8 cellular contexts compared by ENCODE assay signal in the genomic region with DNA sequence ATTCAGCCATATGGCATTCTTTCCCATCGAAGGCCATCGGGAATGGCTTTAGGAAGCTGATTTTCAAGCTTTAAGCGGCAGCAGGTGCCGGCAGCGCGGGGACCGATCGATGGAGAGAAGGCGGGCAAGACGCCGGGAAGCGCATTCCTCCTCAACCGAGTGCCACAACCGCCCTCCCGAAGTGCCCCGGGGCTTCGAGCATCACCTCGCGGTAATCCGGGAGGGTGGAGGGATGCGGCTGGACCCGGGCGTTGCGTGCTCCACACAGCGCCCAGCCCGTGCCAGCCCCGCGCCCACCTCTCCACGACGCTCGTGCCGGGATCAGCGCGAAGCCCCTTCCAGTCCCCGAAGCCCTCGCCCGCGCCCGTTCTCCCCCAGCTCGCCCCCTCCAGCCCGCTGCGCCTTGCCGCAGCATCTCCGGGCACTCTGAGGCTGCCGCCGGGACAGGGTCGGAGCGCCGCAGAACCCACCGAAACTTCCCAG. TPM values are rescaled to one million over a fixed set of nuclear protein-coding genes. Genes with fewer than 3 reads are reported as not detected.
DNase-seq lines count a peak whose midpoint lies in the region; ATAC-seq and TF ChIP-seq lines count a peak whose summit lies in the region.

No MANE protein-coding gene starts in this region.

- H3K27ac Mint-ChIP-seq in progenitor cell of endocrine pancreas, result peak overlapping the region; percentile 92

- H3K36me3 Mint-ChIP-seq in progenitor cell of endocrine pancreas (ENCODE audit: insufficient read depth), result peaks cover 1% of the 10 kb centered on the region

- peaks cover 41% of the 10 kb centered on the region for H3K27me3 Mint-ChIP-seq in progenitor cell of endocrine pancreas

- H3K4me3 Mint-ChIP-seq in progenitor cell of endocrine pancreas (ENCODE audit: low read depth), result peak overlapping the region; percentile 80

- peaks cover 36% of the 10 kb centered on the region for H3K4me1 Mint-ChIP-seq in progenitor cell of endocrine pancreas (ENCODE audit: low read depth)

- DNase-seq in DMS53 (lab: John Stamatoyannopoulos, UW) (peak; percentile 75), NCI-H2171 (lab: John Stamatoyannopoulos, UW) (peak; percentile 19), Right ventricle myocardium superior (no peak), progenitor cell of endocrine pancreas (ENCODE audit: low spot score, unreplicated experiment) (peak; percentile 59), NCI-H1436 treated with DMSO at 0.1 percent for 48 hours (lab: John Stamatoyannopoulos, UW) (no peak)
- DNase-seq in activated T-helper 9 cell treated with anti-CD3 and anti-CD28 coated beads, Interleukin-2, amount 50 U/mL, for 16 hours (ENCODE audit: low read depth), result peak; percentile 16

- ATAC-seq in Right ventricle myocardium superior (ENCODE audit: poor library complexity), result peak; percentile 69
- ATAC-seq in HG02588 (IDR thresholded peaks at IDR 0.05; ENCODE audit: unreplicated experiment), result no peak
- no peak for ATAC-seq in GM18858 (IDR thresholded peaks at IDR 0.05; ENCODE audit: unreplicated experiment)

- intact Hi-C loops in Right ventricle myocardium superior (cut with DNase I), result no loop called here

- no peak for TF ChIP-seq CTCF in progenitor cell of endocrine pancreas (IDR thresholded peaks at IDR 0.05; ENCODE audit: unreplicated experiment)

- H3K9me3 Mint-ChIP-seq in progenitor cell of endocrine pancreas (ENCODE audit: low read depth), result peaks cover 6% of the 10 kb centered on the region

RNA-seq across cellular contexts. Expression of a gene that starts 3.2 kb away (rescaled TPM):
- 0.73 TPM for total RNA-seq in Right ventricle myocardium superior
- 11.6 and 13.3 TPM in 2 replicates for total RNA-seq in progenitor cell of endocrine pancreas

Comparison
In these comparisons a context has a peak if more than half of its experiments do, and no peak if none do; other contexts are left out.
1. DNase-seq: peak in DMS53 (single experiment), NCI-H2171 (single experiment), activated T-helper 9 cell treated with anti-CD3 and anti-CD28 coated beads, Interleukin-2, amount 50 U/mL, for 16 hours (single experiment) and progenitor cell of endocrine pancreas (single experiment); none in Right ventricle myocardium superior (single experiment) and NCI-H1436 treated with DMSO at 0.1 percent for 48 hours (single experiment).